In the genomic region with DNA sequence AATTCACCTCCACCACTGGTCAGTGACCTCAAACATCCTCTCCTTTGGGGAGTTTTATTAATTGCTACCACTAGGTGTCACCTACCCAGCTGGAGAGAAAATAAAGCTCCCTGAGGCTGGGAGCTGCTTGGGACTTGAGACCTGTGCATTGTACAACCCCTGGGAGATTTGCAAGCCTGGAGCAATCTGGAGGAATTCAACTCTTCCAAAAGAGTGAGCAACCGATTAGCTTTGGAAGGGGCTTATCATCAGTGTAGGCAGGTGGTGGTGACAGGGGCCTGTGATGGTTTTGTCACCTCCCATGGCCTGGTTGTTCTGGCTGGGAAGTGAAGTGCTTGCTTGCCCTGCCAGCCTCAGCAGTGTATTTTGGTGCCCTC, we compare ENCODE assay signal across 8 cellular contexts. TPM values are rescaled to one million over a fixed set of nuclear protein-coding genes. Genes with fewer than 3 reads are reported as not detected.
DNase-seq lines count a peak whose midpoint lies in the region; ATAC-seq and TF ChIP-seq lines count a peak whose summit lies in the region.

No MANE protein-coding gene starts in this region.

- no peaks in the 10 kb centered on the region for H3K4me1 Mint-ChIP-seq in neural crest cell

- no peak overlapping the region for H3K4me3 Mint-ChIP-seq in neural crest cell

- TF ChIP-seq CTCF in neural crest cell (conservative IDR thresholded peaks at IDR 0.05), result peak; percentile 62

- H3K27ac Mint-ChIP-seq in neural crest cell (ENCODE audit: unreplicated experiment), result no peak overlapping the region

- ATAC-seq in HG03196 (IDR thresholded peaks at IDR 0.05; ENCODE audit: unreplicated experiment), result peak; percentile 76
- peak; percentile 70 for ATAC-seq in esophagus mucosa

- no peaks in the 10 kb centered on the region for H3K27me3 Mint-ChIP-seq in neural crest cell (ENCODE audit: low read depth)

- DNase-seq in EL (peak; percentile 68), GM19238 (ENCODE audit: insufficient read length, low spot score) (peak; percentile 52), RKO (ENCODE audit: low spot score) (peak; percentile 55), neural crest cell (ENCODE audit: low read depth, low spot score) (no peak), NCI-H774 (lab: John Stamatoyannopoulos, UW) (no peak)
- no peak for DNase-seq in stimulated activated CD4-positive, alpha-beta T cell treated with anti-CD3 and anti-CD28 coated beads, Interleukin-4, amount 100 ng/mL, for 24 hours

- no peaks in the 10 kb centered on the region for H3K9me3 Mint-ChIP-seq in neural crest cell

- no peaks in the 10 kb centered on the region for H3K36me3 Mint-ChIP-seq in neural crest cell (ENCODE audit: low read depth)

RNA-seq across cellular contexts. Expression of a gene that starts 30.2 kb away (rescaled TPM):
- total RNA-seq in esophagus mucosa (10.2 TPM), neural crest cell (4.7 and 5.4 TPM in 2 replicates)

Comparison
In these comparisons a context has a peak if more than half of its experiments do, and no peak if none do; other contexts are left out.
1. DNase-seq: peak in EL (single experiment), GM19238 (single experiment) and RKO (single experiment); none in neural crest cell (single experiment), stimulated activated CD4-positive, alpha-beta T cell treated with anti-CD3 and anti-CD28 coated beads, Interleukin-4, amount 100 ng/mL, for 24 hours (single experiment) and NCI-H774 (single experiment).